23 cellular contexts compared by ENCODE assay signal in genomic region chr18:62091487-62092120, GRCh38.
"Had no signal": no experiment of that assay in that cellular context is flagged by ENCODE, and none has a peak within 500 bp of the region (broad histone marks: within the 10 kb centered on the region; RNA-seq: fewer than 3 reads in every experiment).

No MANE protein-coding gene starts in this region.

- H3K9me3 ChIP-seq: esophagus muscularis mucosa, gastrocnemius medialis, heart left ventricle, psoas muscle, thyroid gland had no signal

- H3K27ac ChIP-seq: brain microvascular endothelial cell, esophagus muscularis mucosa, gastrocnemius medialis, heart left ventricle, psoas muscle, thyroid gland had no signal

- FAIRE-seq: keratinocyte had no signal

- ATAC-seq: activated naive CD8-positive, alpha-beta T cell treated with anti-CD3 and anti-CD28 coated beads, Interleukin-2, amount 50 U/mL, for 24 hours; activated T-cell treated with anti-CD3 and anti-CD28 coated beads, Interleukin-2, amount 50 U/mL, for 72 hours; gastrocnemius medialis; heart left ventricle; natural killer cell; psoas muscle had no signal

- H3K36me3 ChIP-seq: brain microvascular endothelial cell had no signal

- H3K4me3 ChIP-seq: esophagus muscularis mucosa, gastrocnemius medialis, heart left ventricle, psoas muscle, thyroid gland had no signal

- H3K27me3 ChIP-seq: brain microvascular endothelial cell, esophagus muscularis mucosa, gastrocnemius medialis, heart left ventricle, thyroid gland had no signal

- H3K4me1 ChIP-seq: esophagus muscularis mucosa, gastrocnemius medialis, psoas muscle, thyroid gland had no signal

- DNase-seq: activated CD4-positive, alpha-beta memory T cell treated with anti-CD3 and anti-CD28 coated beads for 36 hours; activated CD4-positive, alpha-beta T cell treated with anti-CD3 and anti-CD28 coated beads for 48 hours; activated effector memory CD4-positive, alpha-beta T cell treated with Interleukin-2 at 50 U/mL for 16 hours; activated naive CD4-positive, alpha-beta T cell treated with anti-CD3 and anti-CD28 coated beads, Interleukin-2, amount 50 U/mL, for 16 hours; activated naive CD8-positive, alpha-beta T cell treated with anti-CD3 and anti-CD28 coated beads, Interleukin-2, amount 50 U/mL, for 24 hours; activated T-cell treated with anti-CD3 and anti-CD28 coated beads, Interleukin-2, amount 50 U/mL, for 72 hours; anterior cingulate cortex; brain microvascular endothelial cell; central memory CD4-positive, alpha-beta T cell; effector memory CD4-positive, alpha-beta T cell; gastrocnemius medialis; heart left ventricle; mammary epithelial cell; midbrain; natural killer cell; psoas muscle; right cardiac atrium; stimulated activated CD4-positive, alpha-beta T cell treated with anti-CD3 and anti-CD28 coated beads, Interleukin-1b, Interleukin-23, amount 100 ng/mL, for 48 hours; substantia nigra; T-helper 9 cell; thyroid gland had no signal
